8 cellular contexts compared by ENCODE assay signal in the genomic region with DNA sequence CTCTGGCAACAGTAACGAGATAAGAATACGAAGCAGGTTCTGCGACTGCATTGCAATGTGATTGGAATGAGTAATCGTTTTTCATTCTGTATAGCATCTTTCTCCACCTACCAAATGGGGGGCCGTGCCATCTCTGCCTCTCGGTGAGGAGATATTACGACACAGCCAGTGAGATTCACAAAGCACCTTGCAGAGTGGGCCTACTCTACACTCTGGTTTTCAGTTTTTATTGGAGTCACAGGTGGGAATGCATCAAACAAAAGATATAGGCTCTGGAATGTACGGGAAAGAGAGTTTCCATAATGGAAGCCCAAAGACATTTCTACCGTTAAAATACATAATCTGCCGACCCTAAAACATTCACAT. TPM values are rescaled to one million over a fixed set of nuclear protein-coding genes. Genes with fewer than 3 reads are reported as not detected.
A peak's percentile ranks its signal among the peaks of the same experiment; 100 is the strongest.
DNase-seq lines count a peak whose midpoint lies in the region; ATAC-seq and TF ChIP-seq lines count a peak whose summit lies in the region.

No MANE protein-coding gene starts in this region.

- peaks cover 22% of the 10 kb centered on the region for H3K4me1 ChIP-seq in PC-9 (replicated peaks; ENCODE audit: insufficient read depth)
- peaks cover 0 to 40% (median 18%) of the 10 kb centered on the region in 4 donors for H3K4me1 ChIP-seq in tibial nerve

- peak overlapping the region; percentile 93 for H3K4me3 ChIP-seq in PC-9
- H3K4me3 ChIP-seq in tibial nerve = peak overlapping the region; percentile 56 to 99 (median 92)

- peak overlapping the region; percentile 87 for H2AFZ ChIP-seq in PC-9

- H3K4me2 ChIP-seq in PC-9 = peak overlapping the region; percentile 87

- BruUV-seq in PC-9 (replicated peaks; lab: Mats Ljungman, UMichigan) = no TSS peak

- H4K20me1 ChIP-seq in PC-9 (ENCODE audit: insufficient read depth) = peaks cover 8% of the 10 kb centered on the region; the same call in 1 of the 2 replicates

- POLR2A ChIA-PET in PC-9 (lab: Charles Lee; ENCODE audit: unreplicated experiment) = interaction anchor here (0.6 to 0.7 kb wide), 5 partner anchors 11 to 1059 kb away, joined by 3 to 4 read pairs (median 3); partner anchors contain the start of gene B3GAT3

- H3K27me3 ChIP-seq in PC-9 (ENCODE audit: insufficient read depth, low read depth) (no peaks in the 10 kb centered on the region), tibial nerve (no peaks in the 10 kb centered on the region)

- H3K27ac ChIP-seq in PC-9 (peak overlapping the region; percentile 51), caudate nucleus (ENCODE audit: low read depth, low read length) (peak overlapping the region; percentile 94), tibial nerve (peak overlapping the region; percentile 75 to 97 (median 94))

- H3K9me3 ChIP-seq in PC-9 (ENCODE audit: insufficient read depth, low read depth) (no peaks in the 10 kb centered on the region), tibial nerve (no peaks in the 10 kb centered on the region)

- peaks cover 27% of the 10 kb centered on the region; the same call in 1 of the 2 replicates for H3F3A ChIP-seq in PC-9 (ENCODE audit: insufficient read depth, low read depth)

- TF ChIP-seq POLR2A in tibial nerve (IDR thresholded peaks at IDR 0.05) = no peak

- intact Hi-C loops in Right ventricle myocardium superior (cut with DNase I) = no loop called here
- intact Hi-C loops in Right ventricle myocardium inferior (cut with DNase I) = loop anchor here (1.0 kb wide), 1 partner anchor 10 kb away; the partner anchor contains the start of gene ATL3
- intact Hi-C loops in PC-9 (cut with micrococcal nuclease; ENCODE audit: unreplicated experiment) = loop anchor here (1.0 kb wide), 1 partner anchor 11 kb away; no protein-coding TSS in a partner anchor

- H3K9me2 ChIP-seq in PC-9 (ENCODE audit: insufficient read depth) = no peaks in the 10 kb centered on the region

- 12 to 13% methylated on average over 10 of the region's 10 CpGs for WGBS in tibial nerve, 2 donors

- DNase-seq in Right ventricle myocardium superior = no peak
- DNase-seq in Right ventricle myocardium inferior (ENCODE audit: missing footprints) = no peak
- DNase-seq in PC-9 = peak; percentile 50 to 61
- peak in 50 of 61 donors; percentile 19 to 90 (median 60) for DNase-seq in caudate nucleus (lab: John Stamatoyannopoulos, UW)
- DNase-seq in middle frontal gyrus (ENCODE audit: extremely low spot score, low spot score) = peak; percentile 45
- DNase-seq in tibial nerve (ENCODE audit: low spot score in 2 of 2) = no peak
- no peak for DNase-seq in activated gamma-delta T cell treated with Interleukin-2 at 50 U/mL for 16 hours

- CTCF ChIA-PET in PC-9 (lab: Charles Lee) = interaction anchor here (1.2 to 1.5 kb wide), 2 partner anchors 9 to 12 kb away, joined by 3 to 4 read pairs; no protein-coding TSS in a partner anchor

- TF ChIP-seq EP300 in tibial nerve (IDR thresholded peaks at IDR 0.05) = no peak

- ATAC-seq in Right ventricle myocardium superior (ENCODE audit: poor library complexity) = peak; percentile 0
- no peak for ATAC-seq in Right ventricle myocardium inferior
- ATAC-seq in HG02759 (IDR thresholded peaks at IDR 0.05; ENCODE audit: unreplicated experiment) = no peak

- no peak for TF ChIP-seq CTCF in PC-9 (conservative IDR thresholded peaks at IDR 0.05)
- TF ChIP-seq CTCF in tibial nerve (IDR thresholded peaks at IDR 0.05) = no peak

- H3K79me2 ChIP-seq in PC-9 (ENCODE audit: low read depth) = peaks cover 41% of the 10 kb centered on the region

- H3K36me3 ChIP-seq in PC-9 (ENCODE audit: low read depth) (no peaks in the 10 kb centered on the region; the same call in 1 of the 2 replicates), tibial nerve (no peaks in the 10 kb centered on the region)

RNA-seq across cellular contexts. Expression of gene RTN3, which starts 0.5 kb away (rescaled TPM):
- total RNA-seq in Right ventricle myocardium superior = 41.2 TPM
- total RNA-seq in Right ventricle myocardium inferior = 52.4 TPM
- total RNA-seq in PC-9 (2021) = 220 and 279 TPM in 2 replicates
- 100 to 1,000 TPM in 3 of 4 donors, 10 to 100 TPM in 1; 88.8 to 148 (median 116) TPM for total RNA-seq in tibial nerve

RNA-seq across cellular contexts. Expression of gene ATL3, which starts 9.6 kb away (rescaled TPM):
- total RNA-seq in Right ventricle myocardium superior = 12.8 TPM
- 15.4 TPM for total RNA-seq in Right ventricle myocardium inferior
- 78.5 and 98.3 TPM in 2 replicates for total RNA-seq in PC-9 (2021)
- 100 to 1,000 TPM in 1 of 4 donors, 10 to 100 TPM in 3; 81.4 to 102 (median 92.9) TPM for total RNA-seq in tibial nerve

Comparison
In these comparisons a context has a peak if more than half of its experiments do, and no peak if none do; other contexts are left out.
1. DNase-seq: peak in PC-9 (2 of 2), caudate nucleus (50 of 61) and middle frontal gyrus (single experiment); none in Right ventricle myocardium superior (single experiment), Right ventricle myocardium inferior (single experiment), tibial nerve (0 of 2) and activated gamma-delta T cell treated with Interleukin-2 at 50 U/mL for 16 hours (single experiment).
2. Peak in every context shown above with its lines, with median percentiles within 50 percentile points of each other: H3K27ac ChIP-seq.